In the genomic region with DNA sequence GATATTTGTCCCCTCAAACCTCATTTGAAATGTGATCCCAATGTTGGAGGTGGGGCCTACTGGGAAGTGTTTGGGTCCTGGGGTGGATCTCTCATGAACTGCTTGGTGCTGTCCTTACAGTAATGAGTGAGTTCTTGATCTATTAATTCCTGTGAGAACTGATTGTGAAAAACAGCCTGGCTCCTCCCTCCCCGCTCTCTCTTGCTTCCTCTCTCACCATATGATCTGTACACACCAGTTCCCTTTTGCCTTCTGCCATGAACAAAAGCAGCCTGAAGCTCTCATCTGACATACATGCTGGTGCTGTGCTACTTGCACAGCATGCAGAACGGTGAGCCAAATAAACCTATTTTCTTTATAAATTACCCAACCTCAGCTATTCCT, we compare ENCODE assay signal across 18 cellular contexts. TPM values are rescaled to one million over a fixed set of nuclear protein-coding genes. Genes with fewer than 3 reads are reported as not detected.
DNase-seq lines count a peak whose midpoint lies in the region; ATAC-seq and TF ChIP-seq lines count a peak whose summit lies in the region.
"Had no signal": no experiment of that assay in that cellular context is flagged by ENCODE, and none has a peak within 500 bp of the region (broad histone marks: within the 10 kb centered on the region; RNA-seq: fewer than 3 reads in every experiment).

No MANE protein-coding gene starts in this region.

- TF ChIP-seq POLR2A in gastrocnemius medialis (IDR thresholded peaks at IDR 0.05), result no peak

- WGBS in psoas muscle, 3 donors, result 38 to 60% (median 45%) methylated on average over 2 of the region's 2 CpGs

- H3K4me1 ChIP-seq in psoas muscle, result no peaks in the 10 kb centered on the region
- H3K4me1 ChIP-seq in gastrocnemius medialis, result no peaks in the 10 kb centered on the region

- H3K9me3 ChIP-seq in psoas muscle, result no peaks in the 10 kb centered on the region
- H3K9me3 ChIP-seq in gastrocnemius medialis, result no peaks in the 10 kb centered on the region

- H3K27me3 ChIP-seq in psoas muscle (ENCODE audit: insufficient read depth in 3 of 3, low read length in 2 of 3), result no peaks in the 10 kb centered on the region
- no peaks in the 10 kb centered on the region for H3K27me3 ChIP-seq in gastrocnemius medialis

- intact Hi-C loops in psoas muscle (cut with DNase I) (no loop called here), gastrocnemius medialis (cut with DNase I; ENCODE audit: low total_unique reads) (no loop called here)

- peak; percentile 64 for ATAC-seq in HG02884 (IDR thresholded peaks at IDR 0.05; ENCODE audit: unreplicated experiment)
- ATAC-seq in psoas muscle, result peak in 3 of 4 donors; percentile 21 to 54 (median 50)
- ATAC-seq in HG02678 (IDR thresholded peaks at IDR 0.05; ENCODE audit: unreplicated experiment), result no peak
- no peak for ATAC-seq in gastrocnemius medialis
- ATAC-seq: activated CD8-positive, alpha-beta T cell treated with anti-CD3 and anti-CD28 coated beads for 36 hours had no signal

- in situ Hi-C loops in gastrocnemius medialis (cut with MboI; ENCODE audit: low sequenced_read_pairs in 4 of 4), result no loop called here

- DNase-seq in DMS53 (lab: John Stamatoyannopoulos, UW), result peak; percentile 34
- no peak for DNase-seq in DMS53 treated with DMSO at 0.1 percent for 48 hours (lab: John Stamatoyannopoulos, UW; ENCODE audit: unreplicated experiment)
- peak; percentile 33 to 70 for DNase-seq in NOMO-1 (lab: John Stamatoyannopoulos, UW; ENCODE audit: unreplicated experiment in 2 of 2)
- no peak for DNase-seq in psoas muscle
- DNase-seq in GM10266 (ENCODE audit: extremely low spot score), result no peak
- DNase-seq in gastrocnemius medialis, result no peak
- DNase-seq: 8988T; activated CD8-positive, alpha-beta T cell treated with anti-CD3 and anti-CD28 coated beads for 36 hours; effector CD4-positive, alpha-beta T cell; GOT3; NCI-H345; nucleus accumbens; small intestine; substantia nigra had no signal

- H3K36me3 ChIP-seq in psoas muscle (ENCODE audit: insufficient read depth in 1 of 2, low read depth in 1 of 2) (no peaks in the 10 kb centered on the region), gastrocnemius medialis (no peaks in the 10 kb centered on the region)

- H3K4me3 ChIP-seq in psoas muscle (no peak overlapping the region), gastrocnemius medialis (no peak overlapping the region)

- H3K27ac ChIP-seq in psoas muscle (peak overlapping the region; percentile 27), gastrocnemius medialis (no peak overlapping the region)

- TF ChIP-seq CTCF in psoas muscle (IDR thresholded peaks at IDR 0.05), result no peak
- no peak for TF ChIP-seq CTCF in GM10266 (IDR thresholded peaks at IDR 0.05; ENCODE audit: control insufficient read depth, insufficient read depth, low read depth, missing control alignments)
- no peak for TF ChIP-seq CTCF in gastrocnemius medialis (IDR thresholded peaks at IDR 0.05 in 4 of 5, conservative IDR thresholded peaks at IDR 0.05 in 1 of 5)

RNA-seq across cellular contexts. Expression of gene YIPF7, which starts 11.2 kb away (rescaled TPM):
- total RNA-seq in psoas muscle, result 10 to 100 TPM in 3 of 4 donors, 1 to 10 TPM in 1; 3.2 to 27.9 (median 18.6) TPM
- polyA plus RNA-seq in psoas muscle, result 1 to 10 TPM; 3.2 to 8.2 (median 5.0) TPM
- total RNA-seq in gastrocnemius medialis, result 10 to 100 TPM in 1 of 4 donors, 1 to 10 TPM in 2, under 1 TPM in 1; 0.61 to 12.7 (median 5.9) TPM
- total RNA-seq: activated CD8-positive, alpha-beta T cell treated with anti-CD3 and anti-CD28 coated beads for 36 hours; mesenteric fat pad; RPMI7951 had no signal
- polyA plus RNA-seq: small intestine had no signal

RNA-seq across cellular contexts. Expression of gene GUF1, which starts 15.6 kb away (rescaled TPM):
- total RNA-seq in psoas muscle (10 to 100 TPM; 24.0 to 39.8 (median 32.4) TPM), gastrocnemius medialis (10 to 100 TPM; 16.4 to 25.3 (median 18.9) TPM)
- polyA plus RNA-seq in psoas muscle, result 10 to 100 TPM; 17.6 to 25.8 (median 18.3) TPM

Comparison
In these comparisons a context has a peak if more than half of its experiments do, and no peak if none do; other contexts are left out.
1. DNase-seq: peak in DMS53 (single experiment) and NOMO-1 (2 of 2); none in DMS53 treated with DMSO at 0.1 percent for 48 hours (single experiment), psoas muscle (0 of 2), GM10266 (single experiment) and gastrocnemius medialis (0 of 2).
2. ATAC-seq: peak in HG02884 (single experiment) and psoas muscle (3 of 4); none in HG02678 (single experiment) and gastrocnemius medialis (0 of 2).